In the genomic region with DNA sequence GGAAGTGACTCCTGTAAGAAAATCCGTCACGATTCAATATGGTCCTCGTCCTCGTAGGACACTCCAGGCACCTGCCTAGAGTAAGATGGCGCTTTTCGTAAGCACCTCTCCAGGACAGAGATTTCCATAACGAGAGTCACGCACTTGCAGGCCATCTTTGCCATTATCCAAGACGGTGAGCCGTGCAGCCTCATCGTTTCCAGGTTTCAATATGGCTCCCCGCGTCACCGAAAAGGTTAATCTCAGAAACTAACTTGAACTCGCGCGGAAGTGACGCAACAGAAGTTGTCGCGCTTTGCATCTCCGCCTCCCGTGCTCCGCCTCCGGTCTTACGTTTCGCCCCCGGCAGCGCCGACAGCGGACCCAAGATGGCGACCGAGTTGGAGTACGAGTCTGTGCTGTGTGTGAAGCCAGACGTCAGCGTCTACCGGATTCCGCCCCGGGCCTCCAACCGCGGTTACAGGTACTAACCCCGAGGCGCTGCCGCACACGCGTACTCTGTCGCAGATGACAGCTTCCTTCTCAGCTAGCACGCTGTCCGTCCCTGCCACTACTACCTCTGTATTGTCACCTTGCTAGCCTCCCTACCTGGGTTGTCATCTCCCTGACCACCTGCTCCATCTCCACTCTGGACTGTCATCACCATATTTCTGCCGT, we compare ENCODE assay signal across 8 cellular contexts. TPM values are rescaled to one million over a fixed set of nuclear protein-coding genes. Genes with fewer than 3 reads are reported as not detected.
DNase-seq lines count a peak whose midpoint lies in the region; ATAC-seq and TF ChIP-seq lines count a peak whose summit lies in the region.

Gene NECAP1, plus strand, starts transcription at position 354 of the 657 bp plus-strand sequence. Its CDS starts 15 bp downstream, at position 369.

- H3K27ac Mint-ChIP-seq in Calu3 (ENCODE audit: unreplicated experiment) (peak within 1 kb of the TSS; percentile 95), endothelial cell (ENCODE audit: unreplicated experiment) (peak within 1 kb of the TSS; percentile 70), mesothelial cell of epicardium (peak within 1 kb of the TSS; percentile 96)

- H3K27me3 Mint-ChIP-seq in Calu3 (ENCODE audit: unreplicated experiment) = no peaks in the 10 kb centered on the region
- peaks cover 3% of the 10 kb centered on the region for H3K27me3 Mint-ChIP-seq in endothelial cell (ENCODE audit: unreplicated experiment)
- no peaks in the 10 kb centered on the region for H3K27me3 Mint-ChIP-seq in mesothelial cell of epicardium (ENCODE audit: low read depth)

- peaks cover 28% of the 10 kb centered on the region for H3K4me1 Mint-ChIP-seq in Calu3 (ENCODE audit: low read depth, unreplicated experiment)
- H3K4me1 Mint-ChIP-seq in endothelial cell (ENCODE audit: unreplicated experiment) = peaks cover 24% of the 10 kb centered on the region
- H3K4me1 Mint-ChIP-seq in mesothelial cell of epicardium = peaks cover 47% of the 10 kb centered on the region

- peak; percentile 92 for ATAC-seq in GM21447 (IDR thresholded peaks at IDR 0.05; ENCODE audit: unreplicated experiment)

- H3K9ac ChIP-seq in HUES64 (ENCODE audit: low read depth, low read length) (peak within 1 kb of the TSS; percentile 76), OCI-LY1 (ENCODE audit: low read length) (peak within 1 kb of the TSS; percentile 92)

- H3K4me2 ChIP-seq in OCI-LY1 (ENCODE audit: low read length) = peak within 1 kb of the TSS; percentile 93

- peak; percentile 93 for DNase-seq in Calu3
- peak; percentile 95 for DNase-seq in activated CD8-positive, alpha-beta memory T cell treated with anti-CD3 and anti-CD28 coated beads, Interleukin-2, amount 50 U/mL, for 48 hours
- DNase-seq in endothelial cell (ENCODE audit: low spot score) = peak; percentile 91
- peak; percentile 84 to 91 for DNase-seq in mesothelial cell of epicardium (ENCODE audit: low spot score in 2 of 2, unreplicated experiment in 2 of 2)
- peak; percentile 92 to 94 for DNase-seq in stimulated activated CD8-positive, alpha-beta memory T cell treated with anti-CD3 and anti-CD28 coated beads, Interleukin-15, amount 100 ng/mL, for 48 hours (ENCODE audit: low read depth in 2 of 2)

- no peaks in the 10 kb centered on the region for H3K9me3 ChIP-seq in HUES64 (ENCODE audit: insufficient read depth, low read depth, low read length)
- no peaks in the 10 kb centered on the region for H3K9me3 ChIP-seq in OCI-LY1 (ENCODE audit: low read length)

- no peaks in the 10 kb centered on the region for H3F3A ChIP-seq in OCI-LY1 (ENCODE audit: insufficient read depth, low read length)

- TF ChIP-seq CTCF in Calu3 (IDR thresholded peaks at IDR 0.05; ENCODE audit: unreplicated experiment) (no peak), OCI-LY1 (IDR thresholded peaks at IDR 0.05; ENCODE audit: low read length) (no peak), endothelial cell (IDR thresholded peaks at IDR 0.05; ENCODE audit: unreplicated experiment) (no peak), mesothelial cell of epicardium (IDR thresholded peaks at IDR 0.05; ENCODE audit: unreplicated experiment) (no peak)

- H3K36me3 ChIP-seq in HUES64 (ENCODE audit: insufficient read depth, low read length) (no peaks in the 10 kb centered on the region), OCI-LY1 (ENCODE audit: insufficient read depth, low read length) (peaks cover 13% of the 10 kb centered on the region; the same call in 1 of the 2 replicates)

- H3K4me1 ChIP-seq in HUES64 (ENCODE audit: insufficient read depth, low read length) = peaks cover 20% of the 10 kb centered on the region; the same call in 1 of the 2 replicates
- H3K4me1 ChIP-seq in OCI-LY1 (ENCODE audit: insufficient read depth, low read length, severe bottlenecking) = peaks cover 33% of the 10 kb centered on the region

- intact Hi-C loops in Calu3 (cut with micrococcal nuclease; ENCODE audit: unreplicated experiment) = no loop called here

- no peaks in the 10 kb centered on the region for H4K20me1 ChIP-seq in OCI-LY1 (ENCODE audit: insufficient read depth, low read length)

- no TSS peak for BruUV-seq in Calu3 (replicated peaks; lab: Mats Ljungman, UMichigan)

- peaks cover 22% of the 10 kb centered on the region for H3K36me3 Mint-ChIP-seq in Calu3 (ENCODE audit: insufficient read depth, unreplicated experiment)
- H3K36me3 Mint-ChIP-seq in endothelial cell (ENCODE audit: low read depth, unreplicated experiment) = no peaks in the 10 kb centered on the region
- peaks cover 2% of the 10 kb centered on the region for H3K36me3 Mint-ChIP-seq in mesothelial cell of epicardium

- WGBS in HUES64 = under 1% methylated on average over 49 of the region's 49 CpGs

- H3K27me3 ChIP-seq in HUES64 (ENCODE audit: insufficient read depth, low read length) = no peaks in the 10 kb centered on the region
- H3K27me3 ChIP-seq in OCI-LY1 (ENCODE audit: insufficient read depth, low read length) = no peaks in the 10 kb centered on the region

- H3K79me2 ChIP-seq in OCI-LY1 (ENCODE audit: insufficient read depth, low read length) = peaks cover 42% of the 10 kb centered on the region

- H3K27ac ChIP-seq in HUES64 (ENCODE audit: low read depth, low read length) (peak within 1 kb of the TSS; percentile 94), OCI-LY1 (ENCODE audit: low read depth, low read length, poor library complexity, severe bottlenecking) (peak within 1 kb of the TSS; percentile 89)

- no peaks in the 10 kb centered on the region for H3K9me3 Mint-ChIP-seq in Calu3 (ENCODE audit: low read depth, unreplicated experiment)
- no peaks in the 10 kb centered on the region for H3K9me3 Mint-ChIP-seq in endothelial cell (ENCODE audit: unreplicated experiment)
- no peaks in the 10 kb centered on the region for H3K9me3 Mint-ChIP-seq in mesothelial cell of epicardium

- H3K9me2 ChIP-seq in OCI-LY1 (ENCODE audit: low read depth, low read length) = no peaks in the 10 kb centered on the region

- CTCF ChIA-PET in Calu3 (lab: Charles Lee) = no interaction called here

- peak within 1 kb of the TSS; percentile 76 for H2AFZ ChIP-seq in OCI-LY1 (ENCODE audit: low read length)

- H3K4me3 ChIP-seq in HUES64 (ENCODE audit: low read length) (peak within 1 kb of the TSS; percentile 79), OCI-LY1 (ENCODE audit: low read depth, low read length, poor library complexity, severe bottlenecking) (peak within 1 kb of the TSS; percentile 97)

- H3K4me3 Mint-ChIP-seq in Calu3 (ENCODE audit: low read depth, unreplicated experiment) = peak within 1 kb of the TSS; percentile 91
- H3K4me3 Mint-ChIP-seq in endothelial cell (ENCODE audit: unreplicated experiment) = peak within 1 kb of the TSS; percentile 99
- peak within 1 kb of the TSS; percentile 94 for H3K4me3 Mint-ChIP-seq in mesothelial cell of epicardium

RNA-seq across cellular contexts. Expression of gene NECAP1, which starts in this region (rescaled TPM):
- total RNA-seq in Calu3 (2022) (25.1 and 28.4 TPM in 2 replicates), endothelial cell (ENCODE audit: unreplicated experiment) (21.7 TPM), mesothelial cell of epicardium (26.1 to 31.0 TPM (median 28.7 TPM) in 3 replicates)
- 12.7 TPM for polyA plus RNA-seq in HUES64 (2013, experiment 1 of 2)
- 15.3 TPM for polyA plus RNA-seq in HUES64 (2013, experiment 2 of 2)

Comparison
In these comparisons a context has a peak if more than half of its experiments do, and no peak if none do; other contexts are left out.
1. Peak in every context shown above with its lines: DNase-seq, ATAC-seq, H3K4me3 ChIP-seq and H3K27ac ChIP-seq.